Comparison of ENCODE assay signal across 10 cellular contexts in the genomic region with DNA sequence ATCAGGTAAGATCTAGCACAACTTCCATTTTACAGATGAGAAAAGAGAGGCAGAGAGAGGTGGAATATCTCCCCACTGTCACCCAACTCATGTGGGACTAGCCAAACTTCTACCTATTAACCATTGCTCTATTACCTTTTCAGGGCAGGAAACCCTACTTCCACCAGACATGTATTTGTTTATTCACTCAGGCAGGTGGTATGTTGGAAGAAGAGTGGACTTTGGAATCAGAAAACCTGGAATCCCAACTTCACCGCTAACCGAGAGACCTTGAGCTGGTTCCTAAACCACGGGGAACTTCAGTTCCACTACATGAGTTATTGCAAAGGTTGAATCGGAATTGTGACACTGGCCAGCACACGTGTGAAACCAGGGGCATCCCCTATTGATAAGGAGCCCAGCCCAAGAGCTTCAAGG.
"Had no signal": no experiment of that assay in that cellular context is flagged by ENCODE, and none has a peak within 500 bp of the region (broad histone marks: within the 10 kb centered on the region; RNA-seq: fewer than 3 reads in every experiment).

No MANE protein-coding gene starts in this region.

- H3K4me1 Mint-ChIP-seq: T-helper 17 cell had no signal

- H3K27ac Mint-ChIP-seq: activated T-cell treated with anti-CD3 and anti-CD28 coated beads, Interleukin-2, amount 50 U/mL, for 72 hours; T-helper 17 cell had no signal

- H3K36me3 ChIP-seq: colonic mucosa, tibial nerve, vagina had no signal

- H3K9me3 Mint-ChIP-seq: activated T-cell treated with anti-CD3 and anti-CD28 coated beads, Interleukin-2, amount 50 U/mL, for 72 hours had no signal

- H3K4me1 ChIP-seq: colonic mucosa, parathyroid adenoma had no signal

- H3K27me3 ChIP-seq: colonic mucosa, foreskin keratinocyte, tibial nerve, vagina had no signal

- H3K9me3 ChIP-seq: colonic mucosa, tibial nerve, vagina had no signal

- H3K4me3 ChIP-seq: colonic mucosa, skin epidermis, tibial nerve, vagina had no signal

- H3K4me3 Mint-ChIP-seq: T-helper 17 cell had no signal

- H3K27ac ChIP-seq: colonic mucosa, foreskin keratinocyte, parathyroid adenoma, tibial nerve, vagina had no signal

- ATAC-seq: foreskin keratinocyte, T-helper 17 cell had no signal

- DNase-seq: activated CD4-positive, alpha-beta T cell treated with anti-CD3 and anti-CD28 coated beads, Interleukin-2, amount 50 U/mL, for 48 hours; activated CD4-positive, CD25-positive, alpha-beta regulatory T cell; activated T-cell treated with anti-CD3 and anti-CD28 coated beads, Interleukin-2, amount 50 U/mL, for 72 hours; colonic mucosa; foreskin keratinocyte; T-helper 17 cell had no signal
